In the genomic region with DNA sequence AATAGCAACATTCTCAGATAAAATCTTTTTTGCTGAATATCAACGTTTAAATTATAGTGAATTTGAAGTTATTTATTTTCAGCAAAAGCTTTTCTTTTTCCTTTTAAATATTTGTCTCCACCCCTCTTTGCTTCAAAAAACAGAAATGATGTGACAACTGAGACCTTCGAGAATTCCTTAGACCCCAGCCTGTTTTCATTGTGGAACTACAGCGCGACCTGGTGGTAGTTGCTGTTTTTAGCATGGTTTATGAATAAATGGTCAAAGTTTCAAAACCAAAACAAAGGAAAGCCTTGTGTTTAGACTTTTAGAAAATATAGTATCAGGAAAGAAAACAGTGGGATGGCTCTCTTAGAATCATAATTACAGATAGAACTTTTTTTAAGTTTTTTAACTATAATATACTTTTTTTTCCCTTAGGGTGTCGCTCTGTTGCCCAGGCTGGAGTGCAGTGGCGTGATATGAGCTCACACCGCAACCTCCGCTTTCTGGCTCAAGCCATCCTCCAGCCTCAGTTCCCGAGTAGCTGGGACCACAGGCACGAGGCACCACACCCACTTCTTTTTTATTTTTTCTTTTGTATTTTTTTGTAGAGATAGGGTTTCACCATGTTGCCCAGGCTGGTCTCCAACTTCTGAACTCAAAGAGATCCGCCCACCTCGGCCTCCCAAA, we compare ENCODE assay signal across 9 cellular contexts. TPM values are rescaled to one million over a fixed set of nuclear protein-coding genes. Genes with fewer than 3 reads are reported as not detected.
A peak's percentile ranks its signal among the peaks of the same experiment; 100 is the strongest.
DNase-seq lines count a peak whose midpoint lies in the region; ATAC-seq and TF ChIP-seq lines count a peak whose summit lies in the region.
"Had no signal": no experiment of that assay in that cellular context is flagged by ENCODE, and none has a peak within 500 bp of the region (broad histone marks: within the 10 kb centered on the region; RNA-seq: fewer than 3 reads in every experiment).

No MANE protein-coding gene starts in this region.

- H3K36me3 Mint-ChIP-seq in neural crest cell (ENCODE audit: low read depth) = no peaks in the 10 kb centered on the region
- H3K36me3 Mint-ChIP-seq: activated naive CD4-positive, alpha-beta T cell treated with anti-CD3 and anti-CD28 coated beads, Interleukin-2, amount 50 U/mL, for 72 hours had no signal

- TF ChIP-seq CTCF in neural crest cell (conservative IDR thresholded peaks at IDR 0.05) = peak; percentile 91

- H3K4me1 Mint-ChIP-seq in neural crest cell = peaks cover 49% of the 10 kb centered on the region

- DNase-seq in GM03348 (ENCODE audit: low spot score) (peak; percentile 69), NCI-H2227 (lab: John Stamatoyannopoulos, UW; ENCODE audit: unreplicated experiment) (peak; percentile 49), fibroblast of gingiva (ENCODE audit: low read depth) (peak; percentile 57), neural crest cell (ENCODE audit: low read depth, low spot score) (peak; percentile 81), ureter (ENCODE audit: low spot score) (peak; percentile 44)
- peak; percentile 69 for DNase-seq in activated CD8-positive, alpha-beta memory T cell treated with anti-CD3 and anti-CD28 coated beads for 24 hours

- no peak overlapping the region for H3K4me3 Mint-ChIP-seq in neural crest cell

- peak; percentile 48 for ATAC-seq in HG02623 (IDR thresholded peaks at IDR 0.05; ENCODE audit: unreplicated experiment)
- ATAC-seq in GM19023 (IDR thresholded peaks at IDR 0.05; ENCODE audit: unreplicated experiment) = no peak

- H3K9me3 Mint-ChIP-seq in neural crest cell = peaks cover 1% of the 10 kb centered on the region
- H3K9me3 Mint-ChIP-seq: activated naive CD4-positive, alpha-beta T cell treated with anti-CD3 and anti-CD28 coated beads, Interleukin-2, amount 50 U/mL, for 72 hours had no signal

- no peaks in the 10 kb centered on the region for H3K27me3 Mint-ChIP-seq in neural crest cell (ENCODE audit: low read depth)

- no peak overlapping the region for H3K27ac Mint-ChIP-seq in neural crest cell (ENCODE audit: unreplicated experiment)
- H3K27ac Mint-ChIP-seq: activated naive CD4-positive, alpha-beta T cell treated with anti-CD3 and anti-CD28 coated beads, Interleukin-2, amount 50 U/mL, for 72 hours had no signal

RNA-seq across cellular contexts. Expression of gene TMEM184C, which starts 26.8 kb away (rescaled TPM):
- total RNA-seq in neural crest cell (36.4 and 36.6 TPM in 2 replicates), ureter (29.4 TPM)
